ENCODE assay signal across 1 cellular context in genomic region chr15:60397772-60398445, GRCh38.
A peak's percentile ranks its signal among the peaks of the same experiment; 100 is the strongest.
TF ChIP-seq lines count a peak whose summit lies in the region.

TSS of gene ANXA2 (minus strand) at chr15:60397986. CDS start at chr15:60386075, 11,911 bp downstream.

TF ChIP-seq in K562, 482 proteins besides CTCF, POLR2A, EP300 and RAD21 (continued from another document and continues in another):
- TF ChIP-seq ZFP30 (CRISPR knock-in tag; IDR thresholded peaks at IDR 0.05; ENCODE audit: borderline replicate concordance) (no peak), RBM14 (IDR thresholded peaks at IDR 0.05; ENCODE audit: borderline replicate concordance, insufficient read depth, low read depth, low read length) (0 out of 2 replicates have a peak, but pooled peaks have one; percentile 70), NR0B1 (IDR thresholded peaks at IDR 0.05; ENCODE audit: partially characterized antibody) (no peak), ZNF764 (CRISPR knock-in tag; IDR thresholded peaks at IDR 0.05; ENCODE audit: low read depth) (no peak), RHOXF2B (CRISPR knock-in tag; conservative IDR thresholded peaks at IDR 0.05) (no peak), ARID1B (IDR thresholded peaks at IDR 0.05) (no peak), HNRNPL (IDR thresholded peaks at IDR 0.05; ENCODE audit: low read depth, low read length) (no peak), EWSR1 (IDR thresholded peaks at IDR 0.05; ENCODE audit: borderline replicate concordance, low read depth, partially characterized antibody) (no peak), ZNF639 (CRISPR knock-in tag; conservative IDR thresholded peaks at IDR 0.05 in 1 of 2, IDR thresholded peaks at IDR 0.05 in 1 of 2) (no peak), ZBTB33 (CRISPR knock-in tag; IDR thresholded peaks at IDR 0.05) (no peak), ASH1L (IDR thresholded peaks at IDR 0.05; ENCODE audit: borderline replicate concordance, low read depth, partially characterized antibody) (no peak), MCM3 (IDR thresholded peaks at IDR 0.05) (no peak), NR4A1 (CRISPR knock-in tag; IDR thresholded peaks at IDR 0.05) (no peak), NR4A1 (tag; IDR thresholded peaks at IDR 0.05) (no peak), MCM2 (IDR thresholded peaks at IDR 0.05; ENCODE audit: low read depth) (no peak), TRIM24 (IDR thresholded peaks at IDR 0.05) (no peak), ATF4 (CRISPR knock-in tag; IDR thresholded peaks at IDR 0.05) (no peak), ZNF77 (CRISPR knock-in tag; IDR thresholded peaks at IDR 0.05) (no peak), MIER1 (IDR thresholded peaks at IDR 0.05; ENCODE audit: low read depth) (no peak), KLF6 (CRISPR knock-in tag; IDR thresholded peaks at IDR 0.05; ENCODE audit: borderline replicate concordance) (no peak), EGR1 (conservative IDR thresholded peaks at IDR 0.05) (no peak), LEF1 (IDR thresholded peaks at IDR 0.05) (no peak), MYC (IDR thresholded peaks at IDR 0.05; ENCODE audit: low read depth, low read length) (peak; percentile 82), MYC (CRISPR knock-in tag; IDR thresholded peaks at IDR 0.05; ENCODE audit: borderline replicate concordance, low read depth) (no peak), ZKSCAN1 (IDR thresholded peaks at IDR 0.05; ENCODE audit: low read depth, low read length) (no peak), EZH2 (IDR thresholded peaks at IDR 0.05; ENCODE audit: borderline replicate concordance, low read depth, low read length) (no peak), TFAM (CRISPR knock-in tag; conservative IDR thresholded peaks at IDR 0.05) (no peak), CBX8 (IDR thresholded peaks at IDR 0.05; ENCODE audit: borderline replicate concordance, extremely low read depth, low read depth, low read length, poor library complexity, severe bottlenecking) (no peak), MLLT1 (IDR thresholded peaks at IDR 0.05) (no peak), JUNB (CRISPR knock-in tag; conservative IDR thresholded peaks at IDR 0.05) (no peak), CSDE1 (IDR thresholded peaks at IDR 0.05) (no peak), IRF2 (CRISPR knock-in tag; IDR thresholded peaks at IDR 0.05) (no peak), CCNT2 (IDR thresholded peaks at IDR 0.05; ENCODE audit: borderline replicate concordance, extremely low read depth, insufficient read length, low read depth, low read length) (peak; percentile 82), PTRF (tag; IDR thresholded peaks at IDR 0.05) (no peak)
- TF ChIP-seq, protein P1, sequence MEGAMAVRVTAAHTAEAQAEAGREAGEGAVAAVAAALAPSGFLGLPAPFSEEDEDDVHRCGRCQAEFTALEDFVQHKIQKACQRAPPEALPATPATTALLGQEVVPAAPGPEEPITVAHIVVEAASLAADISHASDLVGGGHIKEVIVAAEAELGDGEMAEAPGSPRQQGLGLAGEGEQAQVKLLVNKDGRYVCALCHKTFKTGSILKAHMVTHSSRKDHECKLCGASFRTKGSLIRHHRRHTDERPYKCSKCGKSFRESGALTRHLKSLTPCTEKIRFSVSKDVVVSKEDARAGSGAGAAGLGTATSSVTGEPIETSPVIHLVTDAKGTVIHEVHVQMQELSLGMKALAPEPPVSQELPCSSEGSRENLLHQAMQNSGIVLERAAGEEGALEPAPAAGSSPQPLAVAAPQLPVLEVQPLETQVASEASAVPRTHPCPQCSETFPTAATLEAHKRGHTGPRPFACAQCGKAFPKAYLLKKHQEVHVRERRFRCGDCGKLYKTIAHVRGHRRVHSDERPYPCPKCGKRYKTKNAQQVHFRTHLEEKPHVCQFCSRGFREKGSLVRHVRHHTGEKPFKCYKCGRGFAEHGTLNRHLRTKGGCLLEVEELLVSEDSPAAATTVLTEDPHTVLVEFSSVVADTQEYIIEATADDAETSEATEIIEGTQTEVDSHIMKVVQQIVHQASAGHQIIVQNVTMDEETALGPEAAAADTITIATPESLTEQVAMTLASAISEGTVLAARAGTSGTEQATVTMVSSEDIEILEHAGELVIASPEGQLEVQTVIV (CRISPR knock-in tag; IDR thresholded peaks at IDR 0.05; ENCODE audit: borderline replicate concordance) = no peak
- TF ChIP-seq, protein P2, sequence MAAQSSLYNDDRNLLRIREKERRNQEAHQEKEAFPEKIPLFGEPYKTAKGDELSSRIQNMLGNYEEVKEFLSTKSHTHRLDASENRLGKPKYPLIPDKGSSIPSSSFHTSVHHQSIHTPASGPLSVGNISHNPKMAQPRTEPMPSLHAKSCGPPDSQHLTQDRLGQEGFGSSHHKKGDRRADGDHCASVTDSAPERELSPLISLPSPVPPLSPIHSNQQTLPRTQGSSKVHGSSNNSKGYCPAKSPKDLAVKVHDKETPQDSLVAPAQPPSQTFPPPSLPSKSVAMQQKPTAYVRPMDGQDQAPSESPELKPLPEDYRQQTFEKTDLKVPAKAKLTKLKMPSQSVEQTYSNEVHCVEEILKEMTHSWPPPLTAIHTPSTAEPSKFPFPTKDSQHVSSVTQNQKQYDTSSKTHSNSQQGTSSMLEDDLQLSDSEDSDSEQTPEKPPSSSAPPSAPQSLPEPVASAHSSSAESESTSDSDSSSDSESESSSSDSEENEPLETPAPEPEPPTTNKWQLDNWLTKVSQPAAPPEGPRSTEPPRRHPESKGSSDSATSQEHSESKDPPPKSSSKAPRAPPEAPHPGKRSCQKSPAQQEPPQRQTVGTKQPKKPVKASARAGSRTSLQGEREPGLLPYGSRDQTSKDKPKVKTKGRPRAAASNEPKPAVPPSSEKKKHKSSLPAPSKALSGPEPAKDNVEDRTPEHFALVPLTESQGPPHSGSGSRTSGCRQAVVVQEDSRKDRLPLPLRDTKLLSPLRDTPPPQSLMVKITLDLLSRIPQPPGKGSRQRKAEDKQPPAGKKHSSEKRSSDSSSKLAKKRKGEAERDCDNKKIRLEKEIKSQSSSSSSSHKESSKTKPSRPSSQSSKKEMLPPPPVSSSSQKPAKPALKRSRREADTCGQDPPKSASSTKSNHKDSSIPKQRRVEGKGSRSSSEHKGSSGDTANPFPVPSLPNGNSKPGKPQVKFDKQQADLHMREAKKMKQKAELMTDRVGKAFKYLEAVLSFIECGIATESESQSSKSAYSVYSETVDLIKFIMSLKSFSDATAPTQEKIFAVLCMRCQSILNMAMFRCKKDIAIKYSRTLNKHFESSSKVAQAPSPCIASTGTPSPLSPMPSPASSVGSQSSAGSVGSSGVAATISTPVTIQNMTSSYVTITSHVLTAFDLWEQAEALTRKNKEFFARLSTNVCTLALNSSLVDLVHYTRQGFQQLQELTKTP (IDR thresholded peaks at IDR 0.05; ENCODE audit: low read depth in 1 of 2, partially characterized antibody in 2 of 2) = no peak
- TF ChIP-seq, protein P3, sequence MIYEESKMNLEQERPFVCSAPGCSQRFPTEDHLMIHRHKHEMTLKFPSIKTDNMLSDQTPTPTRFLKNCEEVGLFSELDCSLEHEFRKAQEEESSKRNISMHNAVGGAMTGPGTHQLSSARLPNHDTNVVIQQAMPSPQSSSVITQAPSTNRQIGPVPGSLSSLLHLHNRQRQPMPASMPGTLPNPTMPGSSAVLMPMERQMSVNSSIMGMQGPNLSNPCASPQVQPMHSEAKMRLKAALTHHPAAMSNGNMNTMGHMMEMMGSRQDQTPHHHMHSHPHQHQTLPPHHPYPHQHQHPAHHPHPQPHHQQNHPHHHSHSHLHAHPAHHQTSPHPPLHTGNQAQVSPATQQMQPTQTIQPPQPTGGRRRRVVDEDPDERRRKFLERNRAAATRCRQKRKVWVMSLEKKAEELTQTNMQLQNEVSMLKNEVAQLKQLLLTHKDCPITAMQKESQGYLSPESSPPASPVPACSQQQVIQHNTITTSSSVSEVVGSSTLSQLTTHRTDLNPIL (CRISPR knock-in tag; IDR thresholded peaks at IDR 0.05) = no peak
- TF ChIP-seq, protein P4, sequence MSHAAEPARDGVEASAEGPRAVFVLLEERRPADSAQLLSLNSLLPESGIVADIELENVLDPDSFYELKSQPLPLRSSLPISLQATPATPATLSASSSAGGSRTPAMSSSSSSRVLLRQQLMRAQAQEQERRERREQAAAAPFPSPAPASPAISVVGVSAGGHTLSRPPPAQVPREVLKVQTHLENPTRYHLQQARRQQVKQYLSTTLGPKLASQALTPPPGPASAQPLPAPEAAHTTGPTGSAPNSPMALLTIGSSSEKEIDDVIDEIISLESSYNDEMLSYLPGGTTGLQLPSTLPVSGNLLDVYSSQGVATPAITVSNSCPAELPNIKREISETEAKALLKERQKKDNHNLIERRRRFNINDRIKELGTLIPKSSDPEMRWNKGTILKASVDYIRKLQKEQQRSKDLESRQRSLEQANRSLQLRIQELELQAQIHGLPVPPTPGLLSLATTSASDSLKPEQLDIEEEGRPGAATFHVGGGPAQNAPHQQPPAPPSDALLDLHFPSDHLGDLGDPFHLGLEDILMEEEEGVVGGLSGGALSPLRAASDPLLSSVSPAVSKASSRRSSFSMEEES (CRISPR knock-in tag; IDR thresholded peaks at IDR 0.05) = no peak
- TF ChIP-seq, protein P5, sequence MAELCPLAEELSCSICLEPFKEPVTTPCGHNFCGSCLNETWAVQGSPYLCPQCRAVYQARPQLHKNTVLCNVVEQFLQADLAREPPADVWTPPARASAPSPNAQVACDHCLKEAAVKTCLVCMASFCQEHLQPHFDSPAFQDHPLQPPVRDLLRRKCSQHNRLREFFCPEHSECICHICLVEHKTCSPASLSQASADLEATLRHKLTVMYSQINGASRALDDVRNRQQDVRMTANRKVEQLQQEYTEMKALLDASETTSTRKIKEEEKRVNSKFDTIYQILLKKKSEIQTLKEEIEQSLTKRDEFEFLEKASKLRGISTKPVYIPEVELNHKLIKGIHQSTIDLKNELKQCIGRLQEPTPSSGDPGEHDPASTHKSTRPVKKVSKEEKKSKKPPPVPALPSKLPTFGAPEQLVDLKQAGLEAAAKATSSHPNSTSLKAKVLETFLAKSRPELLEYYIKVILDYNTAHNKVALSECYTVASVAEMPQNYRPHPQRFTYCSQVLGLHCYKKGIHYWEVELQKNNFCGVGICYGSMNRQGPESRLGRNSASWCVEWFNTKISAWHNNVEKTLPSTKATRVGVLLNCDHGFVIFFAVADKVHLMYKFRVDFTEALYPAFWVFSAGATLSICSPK (IDR thresholded peaks at IDR 0.05; ENCODE audit: borderline replicate concordance) = no peak
- TF ChIP-seq, protein P6, sequence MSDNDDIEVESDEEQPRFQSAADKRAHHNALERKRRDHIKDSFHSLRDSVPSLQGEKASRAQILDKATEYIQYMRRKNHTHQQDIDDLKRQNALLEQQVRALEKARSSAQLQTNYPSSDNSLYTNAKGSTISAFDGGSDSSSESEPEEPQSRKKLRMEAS (CRISPR knock-in tag; IDR thresholded peaks at IDR 0.05) = no peak
- TF ChIP-seq, protein P7, sequence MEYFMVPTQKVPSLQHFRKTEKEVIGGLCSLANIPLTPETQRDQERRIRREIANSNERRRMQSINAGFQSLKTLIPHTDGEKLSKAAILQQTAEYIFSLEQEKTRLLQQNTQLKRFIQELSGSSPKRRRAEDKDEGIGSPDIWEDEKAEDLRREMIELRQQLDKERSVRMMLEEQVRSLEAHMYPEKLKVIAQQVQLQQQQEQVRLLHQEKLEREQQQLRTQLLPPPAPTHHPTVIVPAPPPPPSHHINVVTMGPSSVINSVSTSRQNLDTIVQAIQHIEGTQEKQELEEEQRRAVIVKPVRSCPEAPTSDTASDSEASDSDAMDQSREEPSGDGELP (CRISPR knock-in tag; IDR thresholded peaks at IDR 0.05; ENCODE audit: borderline replicate concordance) = no peak; the same call in 1 of the 2 replicates
